In genomic region chr19:13195678-13196077, GRCh38 we compare ENCODE assay signal across 1 cellular context.
TF ChIP-seq lines count a peak whose summit lies in the region.

No MANE protein-coding gene starts in this region.

TF ChIP-seq in H1, 55 proteins besides CTCF, POLR2A, EP300 and RAD21:
- TF ChIP-seq CBX5 (IDR thresholded peaks at IDR 0.05; ENCODE audit: low read depth, low read length) (no peak), CREB1 (IDR thresholded peaks at IDR 0.05) (no peak), KDM4A (IDR thresholded peaks at IDR 0.05; ENCODE audit: low read depth, low read length, severe bottlenecking) (no peak), CEBPB (IDR thresholded peaks at IDR 0.05; ENCODE audit: low read depth, low read length) (peak; percentile 40; the same call in 1 of the 2 replicates), TCF12 (IDR thresholded peaks at IDR 0.05; ENCODE audit: low read depth, low read length) (no peak), TBP (IDR thresholded peaks at IDR 0.05; ENCODE audit: low read depth, low read length) (0 out of 2 replicates have a peak, but pooled peaks have one; percentile 15), TAF1 (IDR thresholded peaks at IDR 0.05; ENCODE audit: low read depth, low read length) (no peak), GABPA (IDR thresholded peaks at IDR 0.05; ENCODE audit: borderline replicate concordance, insufficient read depth, low read length) (no peak), YY1 (IDR thresholded peaks at IDR 0.05; ENCODE audit: low read depth, low read length) (0 out of 2 replicates have a peak, but pooled peaks have one; percentile 41), PHF8 (conservative IDR thresholded peaks at IDR 0.05; ENCODE audit: low read depth, low read length) (no peak), BCL11A (IDR thresholded peaks at IDR 0.05; ENCODE audit: low read depth in 2 of 2, low read length in 2 of 2) (no peak), RXRA (IDR thresholded peaks at IDR 0.05; ENCODE audit: insufficient read depth, low read depth, low read length) (0 out of 2 replicates have a peak, but pooled peaks have one; percentile 78), GTF2F1 (IDR thresholded peaks at IDR 0.05; ENCODE audit: borderline replicate concordance, low read depth, low read length) (no peak), SIRT6 (IDR thresholded peaks at IDR 0.05; ENCODE audit: low read length) (no peak), CHD2 (IDR thresholded peaks at IDR 0.05; ENCODE audit: low read length) (0 out of 2 replicates have a peak, but pooled peaks have one; percentile 17), NRF1 (IDR thresholded peaks at IDR 0.05; ENCODE audit: low read depth, low read length) (no peak), POU5F1 (IDR thresholded peaks at IDR 0.05; ENCODE audit: low read depth, low read length) (no peak), NANOG (IDR thresholded peaks at IDR 0.05; ENCODE audit: insufficient read depth, low read depth, low read length, poor library complexity, severe bottlenecking) (no peak), JUND (IDR thresholded peaks at IDR 0.05; ENCODE audit: low read length) (peak; percentile 64; the same call in 1 of the 2 replicates), SP2 (IDR thresholded peaks at IDR 0.05; ENCODE audit: low read length) (no peak)
- TF ChIP-seq, protein P1, sequence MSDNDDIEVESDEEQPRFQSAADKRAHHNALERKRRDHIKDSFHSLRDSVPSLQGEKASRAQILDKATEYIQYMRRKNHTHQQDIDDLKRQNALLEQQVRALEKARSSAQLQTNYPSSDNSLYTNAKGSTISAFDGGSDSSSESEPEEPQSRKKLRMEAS (IDR thresholded peaks at IDR 0.05) = 0 out of 2 replicates have a peak, but pooled peaks have one; percentile 15
- TF ChIP-seq, protein P2, sequence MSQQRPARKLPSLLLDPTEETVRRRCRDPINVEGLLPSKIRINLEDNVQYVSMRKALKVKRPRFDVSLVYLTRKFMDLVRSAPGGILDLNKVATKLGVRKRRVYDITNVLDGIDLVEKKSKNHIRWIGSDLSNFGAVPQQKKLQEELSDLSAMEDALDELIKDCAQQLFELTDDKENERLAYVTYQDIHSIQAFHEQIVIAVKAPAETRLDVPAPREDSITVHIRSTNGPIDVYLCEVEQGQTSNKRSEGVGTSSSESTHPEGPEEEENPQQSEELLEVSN (IDR thresholded peaks at IDR 0.05) = 0 out of 2 replicates have a peak, but pooled peaks have one; percentile 39
- TF ChIP-seq, protein P3, sequence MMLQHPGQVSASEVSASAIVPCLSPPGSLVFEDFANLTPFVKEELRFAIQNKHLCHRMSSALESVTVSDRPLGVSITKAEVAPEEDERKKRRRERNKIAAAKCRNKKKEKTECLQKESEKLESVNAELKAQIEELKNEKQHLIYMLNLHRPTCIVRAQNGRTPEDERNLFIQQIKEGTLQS (IDR thresholded peaks at IDR 0.05; ENCODE audit: insufficient read depth, low read depth, low read length) = 0 out of 2 replicates have a peak, but pooled peaks have one; percentile 17
